23 cellular contexts compared by ENCODE assay signal in genomic region chr3:11459147-11459837, GRCh38.
DNase-seq lines count a peak whose midpoint lies in the region; ATAC-seq and TF ChIP-seq lines count a peak whose summit lies in the region.
"Had no signal": no experiment of that assay in that cellular context is flagged by ENCODE, and none has a peak within 500 bp of the region (broad histone marks: within the 10 kb centered on the region; RNA-seq: fewer than 3 reads in every experiment).

No MANE protein-coding gene starts in this region.

- H3K4me3 Mint-ChIP-seq in chondrocyte (ENCODE audit: unreplicated experiment), result peak overlapping the region; percentile 13
- H3K4me3 Mint-ChIP-seq: activated naive CD8-positive, alpha-beta T cell treated with anti-CD3 and anti-CD28 coated beads, Interleukin-2, amount 10 ng/mL, durations not matched to agents 7 days and 5 days; central memory CD8-positive, alpha-beta T cell; H9; natural killer cell had no signal

- H3K4me1 Mint-ChIP-seq in chondrocyte (ENCODE audit: low read depth), result peaks cover 78% of the 10 kb centered on the region
- H3K4me1 Mint-ChIP-seq: activated naive CD8-positive, alpha-beta T cell treated with anti-CD3 and anti-CD28 coated beads, Interleukin-2, amount 10 ng/mL, durations not matched to agents 7 days and 5 days had no signal

- no peaks in the 10 kb centered on the region for H3K27me3 Mint-ChIP-seq in chondrocyte (ENCODE audit: low read depth)
- H3K27me3 Mint-ChIP-seq: activated naive CD8-positive, alpha-beta T cell treated with anti-CD3 and anti-CD28 coated beads, Interleukin-2, amount 10 ng/mL, durations not matched to agents 7 days and 5 days; central memory CD8-positive, alpha-beta T cell had no signal

- no peak for TF ChIP-seq CTCF in AG10803 (conservative IDR thresholded peaks at IDR 0.05; ENCODE audit: low read length)
- no peak for TF ChIP-seq CTCF in chondrocyte (IDR thresholded peaks at IDR 0.05)

- peak overlapping the region; percentile 98 for H3K27ac Mint-ChIP-seq in chondrocyte (ENCODE audit: unreplicated experiment)
- H3K27ac Mint-ChIP-seq: activated naive CD8-positive, alpha-beta T cell treated with anti-CD3 and anti-CD28 coated beads, Interleukin-2, amount 10 ng/mL, durations not matched to agents 7 days and 5 days; H9; natural killer cell had no signal

- no peak overlapping the region for H3K4me3 ChIP-seq in AG10803 (ENCODE audit: low read length)
- H3K4me3 ChIP-seq: GM12878, psoas muscle, SJCRH30 had no signal

- no peak for ATAC-seq in HG03045 (IDR thresholded peaks at IDR 0.05; ENCODE audit: unreplicated experiment)
- ATAC-seq: GM12878, natural killer cell, psoas muscle had no signal

- DNase-seq in AG10803 (ENCODE audit: low read depth), result peak; percentile 37
- peak; percentile 11 for DNase-seq in RKO (ENCODE audit: low spot score)
- no peak for DNase-seq in chondrocyte (ENCODE audit: low spot score)
- peak; percentile 74 for DNase-seq in iris pigment epithelial cell (ENCODE audit: low read depth)
- DNase-seq in AG08396 (ENCODE audit: low spot score), result no peak
- DNase-seq in CD1c-positive myeloid dendritic cell (ENCODE audit: extremely low spot score), result no peak
- DNase-seq in NCI-H146 (lab: John Stamatoyannopoulos, UW), result no peak
- DNase-seq: activated CD4-positive, CD25-positive, alpha-beta regulatory T cell treated with anti-CD3 and anti-CD28 coated beads, Interleukin-2, amount 50 U/mL, for 72 hours; activated naive CD8-positive, alpha-beta T cell treated with anti-CD3 and anti-CD28 coated beads, Interleukin-2, amount 10 ng/mL, durations not matched to agents 7 days and 5 days; C1 segment of cervical spinal cord; foreskin melanocyte; H9; mesendoderm; natural killer cell; NCI-H1417 treated with DMSO at 0.1 percent for 48 hours; NCI-H748 treated with DMSO at 0.1 percent for 48 hours; psoas muscle; SJCRH30; stimulated activated CD4-positive, alpha-beta T cell treated with anti-CD3 and anti-CD28 coated beads, Interleukin-4, amount 100 ng/mL, for 24 hours; T1000 had no signal

- peaks cover 4% of the 10 kb centered on the region for H3K9me3 Mint-ChIP-seq in chondrocyte (ENCODE audit: low read depth)
- H3K9me3 Mint-ChIP-seq: activated naive CD8-positive, alpha-beta T cell treated with anti-CD3 and anti-CD28 coated beads, Interleukin-2, amount 10 ng/mL, durations not matched to agents 7 days and 5 days; central memory CD8-positive, alpha-beta T cell; H9; natural killer cell had no signal

- H3K36me3 Mint-ChIP-seq in chondrocyte (ENCODE audit: low read depth), result peaks cover 3% of the 10 kb centered on the region
- H3K36me3 Mint-ChIP-seq: natural killer cell had no signal

Comparison
In these comparisons a context has a peak if more than half of its experiments do, and no peak if none do; other contexts are left out.
1. DNase-seq: peak in AG10803 (single experiment), RKO (single experiment) and iris pigment epithelial cell (single experiment); none in chondrocyte (single experiment), AG08396 (single experiment), CD1c-positive myeloid dendritic cell (single experiment) and NCI-H146 (single experiment).